8 cellular contexts compared by ENCODE assay signal in genomic region chr19:50537769-50538230, GRCh38. TPM values are rescaled to one million over a fixed set of nuclear protein-coding genes. Genes with fewer than 3 reads are reported as not detected.
DNase-seq lines count a peak whose midpoint lies in the region; ATAC-seq and TF ChIP-seq lines count a peak whose summit lies in the region.

No MANE protein-coding gene starts in this region.

- intact Hi-C loops in psoas muscle (cut with DNase I), result loop anchor here in 1 of 2 donors (5.0 kb wide), 1 partner anchor 245 kb away; no protein-coding TSS in a partner anchor

- H3K27me3 ChIP-seq in SK-N-SH (ENCODE audit: insufficient read depth) (no peaks in the 10 kb centered on the region), cardiac muscle cell (no peaks in the 10 kb centered on the region), psoas muscle (ENCODE audit: insufficient read depth in 3 of 3, low read length in 2 of 3) (peaks cover 0 to 12% (median 0%) of the 10 kb centered on the region in 3 donors)

- H3K4me3 Mint-ChIP-seq in activated naive CD4-positive, alpha-beta T cell treated with anti-CD3 and anti-CD28 coated beads, Interleukin-2, amount 10 ng/mL, durations not matched to agents 7 days and 5 days, result no peak overlapping the region

- peaks cover 4% of the 10 kb centered on the region for H3K9me3 Mint-ChIP-seq in activated naive CD4-positive, alpha-beta T cell treated with anti-CD3 and anti-CD28 coated beads, Interleukin-2, amount 10 ng/mL, durations not matched to agents 7 days and 5 days

- POLR2A ChIA-PET in SK-N-SH (lab: Yijun Ruan, JAX), result interaction anchor here (0.6 to 1.2 kb wide), 2 partner anchors 9 to 32 kb away, joined by 4 read pairs; no protein-coding TSS in a partner anchor

- no peak overlapping the region for H2AFZ ChIP-seq in SK-N-SH (ENCODE audit: low read depth)

- H3K27ac ChIP-seq in SK-N-SH (ENCODE audit: low read depth in 2 of 2, low read length in 1 of 2) (no peak overlapping the region), cardiac muscle cell (no peak overlapping the region), psoas muscle (no peak overlapping the region)

- H3K9me3 ChIP-seq in SK-N-SH (no peaks in the 10 kb centered on the region; the same call in 1 of the 2 replicates), cardiac muscle cell (ENCODE audit: low read depth) (no peaks in the 10 kb centered on the region), psoas muscle (no peaks in the 10 kb centered on the region)

- DNase-seq in DMS53 treated with DMSO at 0.1 percent for 48 hours (lab: John Stamatoyannopoulos, UW; ENCODE audit: unreplicated experiment), result peak; percentile 36
- DNase-seq in SK-N-SH, result peak; percentile 93
- peak; percentile 76 for DNase-seq in activated naive CD4-positive, alpha-beta T cell treated with anti-CD3 and anti-CD28 coated beads, Interleukin-2, amount 10 ng/mL, durations not matched to agents 7 days and 5 days
- DNase-seq in cardiac muscle cell (ENCODE audit: low read depth in 1 of 2, low spot score in 1 of 2), result peak; percentile 90 to 95
- DNase-seq in psoas muscle, result peak; percentile 74 to 81
- DNase-seq in T1000 (lab: John Stamatoyannopoulos, UW), result no peak

- ATAC-seq in psoas muscle (peak; percentile 60 to 93 (median 84)), GM21381 (IDR thresholded peaks at IDR 0.05; ENCODE audit: unreplicated experiment) (no peak)

- peaks cover 28% of the 10 kb centered on the region for H3K27me3 Mint-ChIP-seq in activated naive CD4-positive, alpha-beta T cell treated with anti-CD3 and anti-CD28 coated beads, Interleukin-2, amount 10 ng/mL, durations not matched to agents 7 days and 5 days

- H3F3A ChIP-seq in SK-N-SH (replicated peaks; ENCODE audit: insufficient read depth), result no peaks in the 10 kb centered on the region

- H3K4me1 ChIP-seq in SK-N-SH (ENCODE audit: control insufficient read depth in 1 of 2, insufficient read depth in 2 of 2, low read depth in 1 of 2, low read length in 1 of 2) (peaks cover 0 to 3% of the 10 kb centered on the region in 2 experiments; a peak in 1 of 4 replicates), cardiac muscle cell (ENCODE audit: low read depth) (no peaks in the 10 kb centered on the region), psoas muscle (no peaks in the 10 kb centered on the region)

- 21% methylated on average over 15 of the region's 15 CpGs for WGBS in SK-N-SH (ENCODE audit: low lambda C conversion rate)
- 16 to 21% (median 17%) methylated on average over 15 of the region's 15 CpGs for WGBS in psoas muscle, 3 donors

- TF ChIP-seq CTCF in LNCAP (IDR thresholded peaks at IDR 0.05), result peak; percentile 91
- TF ChIP-seq CTCF in SK-N-SH (IDR thresholded peaks at IDR 0.05), result peak; percentile 87
- peak; percentile 97 for TF ChIP-seq CTCF in cardiac muscle cell (IDR thresholded peaks at IDR 0.05; ENCODE audit: low read depth, low read length)
- TF ChIP-seq CTCF in psoas muscle (IDR thresholded peaks at IDR 0.05), result peak; percentile 69

- H3K36me3 ChIP-seq in SK-N-SH (replicated peaks in 1 of 2; ENCODE audit: control insufficient read depth in 1 of 2, insufficient read depth in 2 of 2, low read length in 1 of 2), result peaks cover 0 to 11% of the 10 kb centered on the region in 2 experiments
- H3K36me3 ChIP-seq in cardiac muscle cell, result no peaks in the 10 kb centered on the region
- no peaks in the 10 kb centered on the region for H3K36me3 ChIP-seq in psoas muscle (ENCODE audit: insufficient read depth in 1 of 2, low read depth in 1 of 2)

- no peak overlapping the region for H3K9ac ChIP-seq in SK-N-SH

- no peaks in the 10 kb centered on the region for H4K20me1 ChIP-seq in SK-N-SH (ENCODE audit: insufficient read depth)

- H3K4me1 Mint-ChIP-seq in activated naive CD4-positive, alpha-beta T cell treated with anti-CD3 and anti-CD28 coated beads, Interleukin-2, amount 10 ng/mL, durations not matched to agents 7 days and 5 days, result peaks cover 2% of the 10 kb centered on the region

- no peaks in the 10 kb centered on the region for H3K9me2 ChIP-seq in SK-N-SH

- H3K79me2 ChIP-seq in SK-N-SH (ENCODE audit: insufficient read depth), result no peaks in the 10 kb centered on the region

- H3K27ac Mint-ChIP-seq in activated naive CD4-positive, alpha-beta T cell treated with anti-CD3 and anti-CD28 coated beads, Interleukin-2, amount 10 ng/mL, durations not matched to agents 7 days and 5 days, result no peak overlapping the region

- no peak for TF ChIP-seq EP300 in SK-N-SH (IDR thresholded peaks at IDR 0.05; ENCODE audit: borderline replicate concordance in 1 of 2, low read depth in 1 of 2, low read length in 1 of 2)

- CTCF ChIA-PET in SK-N-SH (lab: Yijun Ruan, JAX), result interaction anchor here (0.6 to 10.5 kb wide), 44 partner anchors 8 to 384 kb away, joined by 3 to 170 read pairs (median 5); partner anchors contain the start of genes ASPDH, JOSD2 and NR1H2
- CTCF ChIA-PET in activated naive CD4-positive, alpha-beta T cell treated with anti-CD3 and anti-CD28 coated beads, Interleukin-2, amount 10 ng/mL, durations not matched to agents 7 days and 5 days (lab: Charles Lee), result interaction anchor here (0.7 to 5.3 kb wide), 10 partner anchors 9 to 384 kb away, joined by 3 to 36 read pairs (median 8); no protein-coding TSS in a partner anchor

- no peaks in the 10 kb centered on the region for H3K36me3 Mint-ChIP-seq in activated naive CD4-positive, alpha-beta T cell treated with anti-CD3 and anti-CD28 coated beads, Interleukin-2, amount 10 ng/mL, durations not matched to agents 7 days and 5 days

- no peak overlapping the region for H3K4me2 ChIP-seq in SK-N-SH

- H3K4me3 ChIP-seq in SK-N-SH (ENCODE audit: low read depth in 2 of 2, low read length in 1 of 2) (peak overlapping the region in 1 of 2 experiments; percentile 22; a peak in 1 of 4 replicates), cardiac muscle cell (no peak overlapping the region), psoas muscle (no peak overlapping the region)

- TF ChIP-seq RAD21 in SK-N-SH (IDR thresholded peaks at IDR 0.05; ENCODE audit: low read length), result peak; percentile 82

TF ChIP-seq in SK-N-SH, 30 proteins besides CTCF, POLR2A, EP300 and RAD21 (continues in another document):
- no peak for TF ChIP-seq JUND (IDR thresholded peaks at IDR 0.05)
- TF ChIP-seq SMC3 (IDR thresholded peaks at IDR 0.05; ENCODE audit: low read depth, low read length), result peak; percentile 81
- no peak for TF ChIP-seq NRF1 (IDR thresholded peaks at IDR 0.05; ENCODE audit: low read depth, low read length)
- no peak for TF ChIP-seq TAF1 (IDR thresholded peaks at IDR 0.05; ENCODE audit: borderline replicate concordance, low read depth, low read length)
- no peak for TF ChIP-seq ZBTB33 (IDR thresholded peaks at IDR 0.05; ENCODE audit: borderline replicate concordance, low read depth)
- TF ChIP-seq MAX (IDR thresholded peaks at IDR 0.05; ENCODE audit: low read depth), result no peak
- TF ChIP-seq YY1 (IDR thresholded peaks at IDR 0.05; ENCODE audit: low read depth), result no peak
- no peak for TF ChIP-seq PBX3 (IDR thresholded peaks at IDR 0.05)
- peak; percentile 67; the same call in 1 of the 2 replicates for TF ChIP-seq RFX5 (IDR thresholded peaks at IDR 0.05; ENCODE audit: low read length)
- TF ChIP-seq TCF12 (IDR thresholded peaks at IDR 0.05), result no peak
- TF ChIP-seq NFIC (IDR thresholded peaks at IDR 0.05; ENCODE audit: borderline replicate concordance), result no peak
- TF ChIP-seq GABPA (IDR thresholded peaks at IDR 0.05; ENCODE audit: low read depth), result no peak

RNA-seq across cellular contexts. Expression of gene ASPDH, which starts 24.1 kb away (rescaled TPM):
- polyA plus RNA-seq in SK-N-SH (2012; rRNA removed) (0.07 and 0.32 TPM in 2 replicates), cardiac muscle cell (not detected in 2 replicates), psoas muscle (not detected)
- polyA plus RNA-seq in SK-N-SH (2012; cell fraction: cytosol; rRNA removed), result 0.17 and 0.25 TPM in 2 replicates
- 0.17 and 0.56 TPM in 2 replicates for polyA plus RNA-seq in SK-N-SH (2012; cell fraction: nucleus; rRNA removed)
- total RNA-seq in cardiac muscle cell (not detected in 2 replicates), psoas muscle (not detected)

RNA-seq across cellular contexts. Expression of gene JOSD2, which starts 26.8 kb away (rescaled TPM):
- polyA plus RNA-seq in SK-N-SH (2012; rRNA removed) (71.5 and 81.2 TPM in 2 replicates), cardiac muscle cell (29.5 and 44.8 TPM in 2 replicates), psoas muscle (10 to 100 TPM; 51.9 to 87.2 (median 86.2) TPM)
- polyA plus RNA-seq in SK-N-SH (2012; cell fraction: cytosol; rRNA removed), result 38.1 and 57.4 TPM in 2 replicates
- polyA plus RNA-seq in SK-N-SH (2012; cell fraction: nucleus; rRNA removed), result 54.2 and 76.0 TPM in 2 replicates
- total RNA-seq in cardiac muscle cell (21.4 and 25.4 TPM in 2 replicates), psoas muscle (10 to 100 TPM; 28.5 to 41.0 (median 37.4) TPM)

RNA-seq across cellular contexts. Expression of gene LRRC4B, which starts 30.4 kb away (rescaled TPM):
- polyA plus RNA-seq in SK-N-SH (2012; rRNA removed) (5.4 and 6.9 TPM in 2 replicates), cardiac muscle cell (5.8 and 6.2 TPM in 2 replicates), psoas muscle (under 1 TPM; 0.04 to 0.47 (median 0.32) TPM)
- polyA plus RNA-seq in SK-N-SH (2012; cell fraction: cytosol; rRNA removed), result 2.5 and 6.5 TPM in 2 replicates
- 5.2 and 6.2 TPM in 2 replicates for polyA plus RNA-seq in SK-N-SH (2012; cell fraction: nucleus; rRNA removed)
- total RNA-seq in cardiac muscle cell (38.7 and 56.4 TPM in 2 replicates), psoas muscle (1 to 10 TPM in 1 of 4 donors, under 1 TPM in 3; 0.19 to 1.0 (median 0.31) TPM)
